In the genomic region with DNA sequence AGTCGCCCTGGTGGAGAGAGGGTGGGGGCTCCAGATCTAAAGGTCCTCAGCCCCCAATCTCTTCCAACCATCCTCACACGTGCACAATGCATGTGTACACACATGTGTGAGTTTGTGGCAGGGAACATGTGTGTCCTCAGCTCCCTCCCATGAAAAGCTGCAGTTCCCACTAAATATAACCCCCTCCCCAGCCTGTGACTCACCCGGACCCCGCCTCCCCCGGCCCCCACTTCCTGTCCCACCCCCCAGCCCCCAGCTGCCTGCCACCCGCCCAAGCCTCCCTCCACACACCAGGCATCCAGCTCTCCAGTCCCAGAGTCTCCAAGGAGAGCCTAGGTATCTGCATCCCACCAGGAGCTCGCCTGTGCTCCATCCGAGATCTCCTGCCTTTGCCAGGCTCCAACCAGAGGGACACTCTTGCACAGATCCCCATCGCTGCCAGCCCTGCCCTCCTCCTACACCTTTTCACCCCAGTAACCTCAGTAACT, we compare ENCODE assay signal across 8 cellular contexts. TPM values are rescaled to one million over a fixed set of nuclear protein-coding genes. Genes with fewer than 3 reads are reported as not detected.
DNase-seq lines count a peak whose midpoint lies in the region; ATAC-seq, FAIRE-seq and TF ChIP-seq lines count a peak whose summit lies in the region.

No MANE protein-coding gene starts in this region.

- no peaks in the 10 kb centered on the region for H3K27me3 ChIP-seq in endothelial cell of umbilical vein (ENCODE audit: control insufficient read depth in 2 of 2, insufficient read depth in 2 of 2, low read length in 2 of 2)
- no peaks in the 10 kb centered on the region for H3K27me3 ChIP-seq in trophoblast cell (ENCODE audit: insufficient read depth, low read length)

- dilution Hi-C loops in endothelial cell of umbilical vein (cut with MboI; ENCODE audit: extremely low pct_ligation_motif_present, low sequenced_read_pairs) = no loop called here

- TF ChIP-seq CTCF in endothelial cell of umbilical vein (IDR thresholded peaks at IDR 0.05; ENCODE audit: extremely low read depth in 1 of 2, insufficient read depth in 1 of 2, low read depth in 1 of 2, low read length in 2 of 2) = no peak

- H3K9me3 ChIP-seq in endothelial cell of umbilical vein (replicated peaks; ENCODE audit: control insufficient read depth, insufficient read depth, low read length) (no peaks in the 10 kb centered on the region), trophoblast cell (ENCODE audit: insufficient read depth, low read depth, low read length) (no peaks in the 10 kb centered on the region)

- intact Hi-C loops in endothelial cell of umbilical vein (cut with micrococcal nuclease) = loop anchor here (2.0 kb wide), 1 partner anchor 91 kb away; the partner anchor contains the start of gene EIF5A

- H3K27ac ChIP-seq in endothelial cell of umbilical vein (ENCODE audit: insufficient read depth, low read depth, low read length) = no peak overlapping the region
- peak overlapping the region; percentile 66 for H3K27ac ChIP-seq in trophoblast cell (ENCODE audit: low read depth, low read length)

- H3K79me1 ChIP-seq in trophoblast cell (ENCODE audit: low read length) = peaks cover 24% of the 10 kb centered on the region

- no peak overlapping the region for H2AFZ ChIP-seq in endothelial cell of umbilical vein (ENCODE audit: low read depth, low read length)
- no peak overlapping the region for H2AFZ ChIP-seq in trophoblast cell (ENCODE audit: insufficient read depth, low read length, poor library complexity)

- no peaks in the 10 kb centered on the region for H3K9me1 ChIP-seq in endothelial cell of umbilical vein (replicated peaks; ENCODE audit: control insufficient read depth, extremely low read depth, insufficient read depth, low read length)

- POLR2A ChIA-PET in endothelial cell of umbilical vein (lab: Charles Lee) = interaction anchor here (0.6 kb wide), 1 partner anchor 42 kb away, joined by 4 read pairs; no protein-coding TSS in a partner anchor

- H4K8ac ChIP-seq in trophoblast cell (ENCODE audit: low read depth, low read length) = no peak overlapping the region

- H3K79me2 ChIP-seq in endothelial cell of umbilical vein (ENCODE audit: control insufficient read depth, insufficient read depth, low read length) (peaks cover 20% of the 10 kb centered on the region), trophoblast cell (ENCODE audit: control insufficient read depth, insufficient read depth, low read length, poor library complexity) (peaks cover 9% of the 10 kb centered on the region)

- H4K20me1 ChIP-seq in endothelial cell of umbilical vein (replicated peaks; ENCODE audit: control insufficient read depth, extremely low read depth, insufficient read depth, low read length) = no peaks in the 10 kb centered on the region

- no CpG with 5 or more reads among the region's 9 CpGs for WGBS in trophoblast cell (ENCODE audit: extremely low coverage, insufficient coverage, insufficient read length)

- no peak for FAIRE-seq in endothelial cell of umbilical vein (lab: Jason Lieb, UNC)

- no peak for ATAC-seq in HG03457 (IDR thresholded peaks at IDR 0.05; ENCODE audit: unreplicated experiment)

- H3K4me3 ChIP-seq in endothelial cell of umbilical vein (replicated peaks in 1 of 3; ENCODE audit: insufficient read depth in 1 of 3, low read depth in 1 of 3, low read length in 3 of 3) (peak overlapping the region in 1 of 3 experiments; percentile 52), trophoblast cell (ENCODE audit: low read depth, low read length) (no peak overlapping the region)

- DNase-seq in Daoy (ENCODE audit: low read depth) (peak; percentile 37), OCI-M1 (lab: John Stamatoyannopoulos, UW) (peak; percentile 41), endothelial cell of umbilical vein (ENCODE audit: low read depth, low spot score) (no peak), trophoblast cell (no peak), kidney tubule cell (ENCODE audit: low spot score) (no peak), mucosa of gallbladder (ENCODE audit: low spot score) (no peak), GM19240 (ENCODE audit: insufficient read length, low spot score) (no peak)

- no peak overlapping the region for H3K4ac ChIP-seq in trophoblast cell (ENCODE audit: low read depth, low read length)

- no peak overlapping the region for H4K91ac ChIP-seq in trophoblast cell (ENCODE audit: low read depth, low read length)

- peak overlapping the region; percentile 12 for H2BK120ac ChIP-seq in trophoblast cell (ENCODE audit: insufficient read depth, low read length, poor library complexity)

- no peak overlapping the region for H3K9ac ChIP-seq in endothelial cell of umbilical vein (replicated peaks; ENCODE audit: extremely low read depth, insufficient read depth, low read length)
- H3K9ac ChIP-seq in trophoblast cell (ENCODE audit: low read length) = no peak overlapping the region

- H2AK5ac ChIP-seq in trophoblast cell (ENCODE audit: low read length) = no peak overlapping the region

- H3K18ac ChIP-seq in trophoblast cell (ENCODE audit: low read length) = no peak overlapping the region

- H4K12ac ChIP-seq in trophoblast cell (ENCODE audit: low read depth, low read length) = no peak overlapping the region

- BruUV-seq in endothelial cell of umbilical vein (replicated peaks; lab: Mats Ljungman, UMichigan) = no TSS peak

- H3K4me1 ChIP-seq in endothelial cell of umbilical vein (ENCODE audit: control insufficient read depth, extremely low read depth, insufficient read depth, low read length) (peaks cover 39% of the 10 kb centered on the region), trophoblast cell (ENCODE audit: control insufficient read depth in 1 of 2, insufficient read depth in 2 of 2, low read length in 2 of 2) (peaks cover 33 to 49% of the 10 kb centered on the region in 2 experiments)

- H3K14ac ChIP-seq in trophoblast cell (ENCODE audit: low read length) = peak overlapping the region; percentile 6

- H2BK5ac ChIP-seq in trophoblast cell (ENCODE audit: low read depth, low read length, poor library complexity) = no peak overlapping the region

- no peak overlapping the region for H3K23ac ChIP-seq in trophoblast cell (ENCODE audit: low read length)

- H2BK12ac ChIP-seq in trophoblast cell (ENCODE audit: low read length) = no peak overlapping the region

- H3K4me2 ChIP-seq in endothelial cell of umbilical vein (ENCODE audit: insufficient read depth, low read length) (peak overlapping the region; percentile 58), trophoblast cell (ENCODE audit: low read length) (peak overlapping the region; percentile 75)

- CTCF ChIA-PET in endothelial cell of umbilical vein (lab: Charles Lee) = interaction anchor here (0.6 to 1.5 kb wide), 3 partner anchors 114 to 188 kb away, joined by 3 to 4 read pairs (median 4); no protein-coding TSS in a partner anchor

- H3K36me3 ChIP-seq in endothelial cell of umbilical vein (ENCODE audit: control insufficient read depth in 2 of 2, extremely low read depth in 1 of 2, insufficient read depth in 2 of 2, low read length in 2 of 2) (no peaks in the 10 kb centered on the region), trophoblast cell (ENCODE audit: control insufficient read depth in 1 of 2, insufficient read depth in 2 of 2, low read length in 2 of 2) (peaks cover 0 to 2% of the 10 kb centered on the region in 2 experiments)

- TF ChIP-seq POLR2A in endothelial cell of umbilical vein (IDR thresholded peaks at IDR 0.05; ENCODE audit: low read depth, low read length) = no peak

RNA-seq across cellular contexts. Expression of gene DLG4, which starts 3.9 kb away (rescaled TPM):
- total RNA-seq in Daoy (2014; rRNA removed; shearing (Covaris generic)) = 3.1 and 4.4 TPM in 2 replicates
- total RNA-seq in endothelial cell of umbilical vein = 26.6 and 34.6 TPM in 2 replicates
- polyA plus RNA-seq in endothelial cell of umbilical vein = 14.0 and 14.9 TPM in 2 replicates
- 17.2 and 19.0 TPM in 2 replicates for polyA plus RNA-seq in endothelial cell of umbilical vein (2011; cell fraction: cytosol; rRNA removed)
- 71.6 and 81.6 TPM in 2 replicates for polyA plus RNA-seq in endothelial cell of umbilical vein (2011; cell fraction: nucleus; rRNA removed)
- 18.9 and 29.0 TPM in 2 replicates for polyA plus RNA-seq in endothelial cell of umbilical vein (2012)
- polyA minus RNA-seq in endothelial cell of umbilical vein = 15.8 and 16.4 TPM in 2 replicates
- 1.4 TPM for polyA minus RNA-seq in endothelial cell of umbilical vein (2011; cell fraction: cytosol; rRNA and poly(A)+ RNA removed)
- 20.5 and 23.2 TPM in 2 replicates for polyA minus RNA-seq in endothelial cell of umbilical vein (2011; cell fraction: nucleus; rRNA and poly(A)+ RNA removed)
- polyA plus RNA-seq in trophoblast cell (2013) = 14.6 and 15.7 TPM in 2 replicates
- 36.5 TPM for total RNA-seq in mucosa of gallbladder

RNA-seq across cellular contexts. Expression of gene ACADVL, which starts 4.0 kb away (rescaled TPM):
- total RNA-seq in Daoy (2014; rRNA removed; shearing (Covaris generic)) = 306 and 420 TPM in 2 replicates
- total RNA-seq in endothelial cell of umbilical vein (300 and 308 TPM in 2 replicates), mucosa of gallbladder (914 TPM)
- 376 and 423 TPM in 2 replicates for polyA plus RNA-seq in endothelial cell of umbilical vein
- 129 and 183 TPM in 2 replicates for polyA plus RNA-seq in endothelial cell of umbilical vein (2011; cell fraction: cytosol; rRNA removed)
- polyA plus RNA-seq in endothelial cell of umbilical vein (2011; cell fraction: nucleus; rRNA removed) = 3,752 and 4,902 TPM in 2 replicates
- polyA plus RNA-seq in endothelial cell of umbilical vein (2012) = 393 and 504 TPM in 2 replicates
- polyA minus RNA-seq in endothelial cell of umbilical vein = 202 and 203 TPM in 2 replicates
- 186 TPM for polyA minus RNA-seq in endothelial cell of umbilical vein (2011; cell fraction: cytosol; rRNA and poly(A)+ RNA removed)
- 279 and 285 TPM in 2 replicates for polyA minus RNA-seq in endothelial cell of umbilical vein (2011; cell fraction: nucleus; rRNA and poly(A)+ RNA removed)
- 491 and 526 TPM in 2 replicates for polyA plus RNA-seq in trophoblast cell (2013)

RNA-seq across cellular contexts. Expression of gene DVL2, which starts 18.6 kb away (rescaled TPM):
- total RNA-seq in Daoy (2014; rRNA removed; shearing (Covaris generic)) = 22.2 and 42.7 TPM in 2 replicates
- 52.1 and 55.9 TPM in 2 replicates for total RNA-seq in endothelial cell of umbilical vein
- 15.8 and 17.2 TPM in 2 replicates for polyA plus RNA-seq in endothelial cell of umbilical vein
- polyA plus RNA-seq in endothelial cell of umbilical vein (2011; cell fraction: cytosol; rRNA removed) = 6.8 and 7.7 TPM in 2 replicates
- 25.0 and 28.6 TPM in 2 replicates for polyA plus RNA-seq in endothelial cell of umbilical vein (2011; cell fraction: nucleus; rRNA removed)
- 20.7 and 33.1 TPM in 2 replicates for polyA plus RNA-seq in endothelial cell of umbilical vein (2012)
- 41.1 and 45.0 TPM in 2 replicates for polyA minus RNA-seq in endothelial cell of umbilical vein
- polyA minus RNA-seq in endothelial cell of umbilical vein (2011; cell fraction: cytosol; rRNA and poly(A)+ RNA removed) = 12.0 TPM
- polyA minus RNA-seq in endothelial cell of umbilical vein (2011; cell fraction: nucleus; rRNA and poly(A)+ RNA removed) = 30.8 and 37.6 TPM in 2 replicates
- 34.2 and 34.4 TPM in 2 replicates for polyA plus RNA-seq in trophoblast cell (2013)
- total RNA-seq in mucosa of gallbladder = 60.9 TPM

RNA-seq across cellular contexts. Expression of gene PHF23, which starts 23.6 kb away (rescaled TPM):
- total RNA-seq in Daoy (2014; rRNA removed; shearing (Covaris generic)) = 44.5 and 54.8 TPM in 2 replicates
- 54.7 and 56.2 TPM in 2 replicates for total RNA-seq in endothelial cell of umbilical vein
- 35.6 and 39.0 TPM in 2 replicates for polyA plus RNA-seq in endothelial cell of umbilical vein
- 47.8 and 49.9 TPM in 2 replicates for polyA plus RNA-seq in endothelial cell of umbilical vein (2011; cell fraction: cytosol; rRNA removed)
- polyA plus RNA-seq in endothelial cell of umbilical vein (2011; cell fraction: nucleus; rRNA removed) = 30.3 and 34.1 TPM in 2 replicates
- polyA plus RNA-seq in endothelial cell of umbilical vein (2012) = 43.1 and 51.2 TPM in 2 replicates
- polyA minus RNA-seq in endothelial cell of umbilical vein = 49.7 and 70.3 TPM in 2 replicates
- polyA minus RNA-seq in endothelial cell of umbilical vein (2011; cell fraction: cytosol; rRNA and poly(A)+ RNA removed) = 19.5 TPM
- polyA minus RNA-seq in endothelial cell of umbilical vein (2011; cell fraction: nucleus; rRNA and poly(A)+ RNA removed) = 10.4 and 11.5 TPM in 2 replicates
- 127 and 128 TPM in 2 replicates for polyA plus RNA-seq in trophoblast cell (2013)
- 32.3 TPM for total RNA-seq in mucosa of gallbladder

RNA-seq across cellular contexts. Expression of gene GABARAP, which starts 26.6 kb away (rescaled TPM):
- total RNA-seq in Daoy (2014; rRNA removed; shearing (Covaris generic)) = 108 and 113 TPM in 2 replicates
- total RNA-seq in endothelial cell of umbilical vein = 401 and 403 TPM in 2 replicates
- 882 and 1,043 TPM in 2 replicates for polyA plus RNA-seq in endothelial cell of umbilical vein
- polyA plus RNA-seq in endothelial cell of umbilical vein (2011; cell fraction: cytosol; rRNA removed) = 988 and 1,063 TPM in 2 replicates
- polyA plus RNA-seq in endothelial cell of umbilical vein (2011; cell fraction: nucleus; rRNA removed) = 256 and 296 TPM in 2 replicates
- 713 and 850 TPM in 2 replicates for polyA plus RNA-seq in endothelial cell of umbilical vein (2012)
- polyA minus RNA-seq in endothelial cell of umbilical vein = 463 and 560 TPM in 2 replicates
- polyA minus RNA-seq in endothelial cell of umbilical vein (2011; cell fraction: cytosol; rRNA and poly(A)+ RNA removed) = 104 TPM
- 70.2 and 73.2 TPM in 2 replicates for polyA minus RNA-seq in endothelial cell of umbilical vein (2011; cell fraction: nucleus; rRNA and poly(A)+ RNA removed)
- polyA plus RNA-seq in trophoblast cell (2013) = 1,014 and 1,021 TPM in 2 replicates
- total RNA-seq in mucosa of gallbladder = 587 TPM

Comparison
In these comparisons a context has a peak if more than half of its experiments do, and no peak if none do; other contexts are left out.
1. DNase-seq: peak in Daoy (single experiment) and OCI-M1 (single experiment); none in endothelial cell of umbilical vein (single experiment), trophoblast cell (0 of 2), kidney tubule cell (single experiment), mucosa of gallbladder (single experiment) and GM19240 (single experiment).